2 cellular contexts compared by ENCODE assay signal in the genomic region with DNA sequence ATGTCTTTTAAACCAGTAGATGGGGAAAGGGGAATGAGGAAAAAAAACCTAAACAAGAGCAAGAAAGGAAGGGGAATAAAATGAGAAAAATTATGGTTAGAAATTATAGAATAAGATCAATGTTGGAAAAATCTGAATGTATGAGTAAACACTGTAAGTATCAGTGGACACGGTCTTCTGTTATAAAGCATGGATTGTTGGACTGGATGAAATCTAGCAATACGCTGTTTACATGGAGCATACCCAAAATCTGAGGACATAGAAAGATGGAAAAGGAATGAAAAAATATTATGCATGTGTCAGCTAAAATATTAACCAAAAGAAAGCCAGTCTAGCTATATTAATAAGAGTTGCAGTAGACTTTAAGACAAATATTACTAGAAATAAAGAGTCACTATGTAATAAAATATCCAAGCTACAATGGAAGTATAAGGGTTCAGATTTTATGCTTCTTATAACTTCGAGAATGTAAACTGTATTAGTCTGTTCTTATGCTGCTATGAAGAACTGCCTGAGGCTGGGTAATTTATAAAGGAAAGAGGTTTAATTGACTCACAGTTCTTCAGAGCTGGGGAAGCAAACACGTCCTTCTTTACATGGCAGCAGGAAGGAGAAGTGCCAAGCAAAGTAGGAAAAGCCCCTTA.
A peak's percentile ranks its signal among the peaks of the same experiment; 100 is the strongest.
TF ChIP-seq lines count a peak whose summit lies in the region.

No MANE protein-coding gene starts in this region.

TF ChIP-seq in HepG2, 621 proteins besides CTCF, POLR2A, EP300 and RAD21:
- TF ChIP-seq GATAD1 (CRISPR knock-in tag; IDR thresholded peaks at IDR 0.05) (no peak), MAFF (IDR thresholded peaks at IDR 0.05; ENCODE audit: low read depth, low read length) (peak; percentile 82), MAFK (conservative IDR thresholded peaks at IDR 0.05 in 1 of 2, IDR thresholded peaks at IDR 0.05 in 1 of 2; ENCODE audit: low read length in 2 of 2) (peak; percentile 83 to 94), ZFP36 (IDR thresholded peaks at IDR 0.05; ENCODE audit: borderline replicate concordance, low read depth, low read length, partially characterized antibody) (no peak)

TF ChIP-seq in K562, 482 proteins besides CTCF, POLR2A, EP300 and RAD21:
- no peak for TF ChIP-seq HCFC1 (IDR thresholded peaks at IDR 0.05; ENCODE audit: low read depth, low read length)
- no peak for TF ChIP-seq CBFA2T3 (IDR thresholded peaks at IDR 0.05)
- TF ChIP-seq, protein P1, sequence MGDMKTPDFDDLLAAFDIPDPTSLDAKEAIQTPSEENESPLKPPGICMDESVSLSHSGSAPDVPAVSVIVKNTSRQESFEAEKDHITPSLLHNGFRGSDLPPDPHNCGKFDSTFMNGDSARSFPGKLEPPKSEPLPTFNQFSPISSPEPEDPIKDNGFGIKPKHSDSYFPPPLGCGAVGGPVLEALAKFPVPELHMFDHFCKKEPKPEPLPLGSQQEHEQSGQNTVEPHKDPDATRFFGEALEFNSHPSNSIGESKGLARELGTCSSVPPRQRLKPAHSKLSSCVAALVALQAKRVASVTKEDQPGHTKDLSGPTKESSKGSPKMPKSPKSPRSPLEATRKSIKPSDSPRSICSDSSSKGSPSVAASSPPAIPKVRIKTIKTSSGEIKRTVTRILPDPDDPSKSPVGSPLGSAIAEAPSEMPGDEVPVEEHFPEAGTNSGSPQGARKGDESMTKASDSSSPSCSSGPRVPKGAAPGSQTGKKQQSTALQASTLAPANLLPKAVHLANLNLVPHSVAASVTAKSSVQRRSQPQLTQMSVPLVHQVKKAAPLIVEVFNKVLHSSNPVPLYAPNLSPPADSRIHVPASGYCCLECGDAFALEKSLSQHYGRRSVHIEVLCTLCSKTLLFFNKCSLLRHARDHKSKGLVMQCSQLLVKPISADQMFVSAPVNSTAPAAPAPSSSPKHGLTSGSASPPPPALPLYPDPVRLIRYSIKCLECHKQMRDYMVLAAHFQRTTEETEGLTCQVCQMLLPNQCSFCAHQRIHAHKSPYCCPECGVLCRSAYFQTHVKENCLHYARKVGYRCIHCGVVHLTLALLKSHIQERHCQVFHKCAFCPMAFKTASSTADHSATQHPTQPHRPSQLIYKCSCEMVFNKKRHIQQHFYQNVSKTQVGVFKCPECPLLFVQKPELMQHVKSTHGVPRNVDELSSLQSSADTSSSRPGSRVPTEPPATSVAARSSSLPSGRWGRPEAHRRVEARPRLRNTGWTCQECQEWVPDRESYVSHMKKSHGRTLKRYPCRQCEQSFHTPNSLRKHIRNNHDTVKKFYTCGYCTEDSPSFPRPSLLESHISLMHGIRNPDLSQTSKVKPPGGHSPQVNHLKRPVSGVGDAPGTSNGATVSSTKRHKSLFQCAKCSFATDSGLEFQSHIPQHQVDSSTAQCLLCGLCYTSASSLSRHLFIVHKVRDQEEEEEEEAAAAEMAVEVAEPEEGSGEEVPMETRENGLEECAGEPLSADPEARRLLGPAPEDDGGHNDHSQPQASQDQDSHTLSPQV (IDR thresholded peaks at IDR 0.05), result no peak
- no peak for TF ChIP-seq ZZZ3 (IDR thresholded peaks at IDR 0.05)
- TF ChIP-seq ZBTB1 (CRISPR knock-in tag; IDR thresholded peaks at IDR 0.05; ENCODE audit: borderline replicate concordance, low read depth), result no peak
- TF ChIP-seq ATF1 (CRISPR knock-in tag; IDR thresholded peaks at IDR 0.05), result no peak
- TF ChIP-seq ATF1 (tag; IDR thresholded peaks at IDR 0.05), result no peak
- TF ChIP-seq RBM34 (IDR thresholded peaks at IDR 0.05; ENCODE audit: borderline replicate concordance, insufficient read depth, low read length), result no peak
- TF ChIP-seq NR1H2 (CRISPR knock-in tag; IDR thresholded peaks at IDR 0.05), result no peak
- peak; percentile 68 for TF ChIP-seq MAFK (IDR thresholded peaks at IDR 0.05; ENCODE audit: low read length)
- no peak for TF ChIP-seq RBM22 (IDR thresholded peaks at IDR 0.05; ENCODE audit: low read depth, low read length, poor library complexity, severe bottlenecking)
- no peak for TF ChIP-seq ELF2 (CRISPR knock-in tag; IDR thresholded peaks at IDR 0.05)
- no peak for TF ChIP-seq XRCC3 (IDR thresholded peaks at IDR 0.05)
- no peak for TF ChIP-seq GABPA (tag; conservative IDR thresholded peaks at IDR 0.05; ENCODE audit: low read depth)
- TF ChIP-seq PHTF2 (CRISPR knock-in tag; IDR thresholded peaks at IDR 0.05), result no peak
- TF ChIP-seq C11orf30 (IDR thresholded peaks at IDR 0.05; ENCODE audit: low read depth), result peak; percentile 63; the same call in 1 of the 2 replicates
- TF ChIP-seq POLR2B (IDR thresholded peaks at IDR 0.05; ENCODE audit: low read depth, partially characterized antibody), result no peak
- TF ChIP-seq ZKSCAN1 (IDR thresholded peaks at IDR 0.05; ENCODE audit: low read depth, low read length), result no peak
- no peak for TF ChIP-seq MTA1 (IDR thresholded peaks at IDR 0.05; ENCODE audit: borderline replicate concordance)
- no peak for TF ChIP-seq ARNT (IDR thresholded peaks at IDR 0.05)
- TF ChIP-seq, protein P2, sequence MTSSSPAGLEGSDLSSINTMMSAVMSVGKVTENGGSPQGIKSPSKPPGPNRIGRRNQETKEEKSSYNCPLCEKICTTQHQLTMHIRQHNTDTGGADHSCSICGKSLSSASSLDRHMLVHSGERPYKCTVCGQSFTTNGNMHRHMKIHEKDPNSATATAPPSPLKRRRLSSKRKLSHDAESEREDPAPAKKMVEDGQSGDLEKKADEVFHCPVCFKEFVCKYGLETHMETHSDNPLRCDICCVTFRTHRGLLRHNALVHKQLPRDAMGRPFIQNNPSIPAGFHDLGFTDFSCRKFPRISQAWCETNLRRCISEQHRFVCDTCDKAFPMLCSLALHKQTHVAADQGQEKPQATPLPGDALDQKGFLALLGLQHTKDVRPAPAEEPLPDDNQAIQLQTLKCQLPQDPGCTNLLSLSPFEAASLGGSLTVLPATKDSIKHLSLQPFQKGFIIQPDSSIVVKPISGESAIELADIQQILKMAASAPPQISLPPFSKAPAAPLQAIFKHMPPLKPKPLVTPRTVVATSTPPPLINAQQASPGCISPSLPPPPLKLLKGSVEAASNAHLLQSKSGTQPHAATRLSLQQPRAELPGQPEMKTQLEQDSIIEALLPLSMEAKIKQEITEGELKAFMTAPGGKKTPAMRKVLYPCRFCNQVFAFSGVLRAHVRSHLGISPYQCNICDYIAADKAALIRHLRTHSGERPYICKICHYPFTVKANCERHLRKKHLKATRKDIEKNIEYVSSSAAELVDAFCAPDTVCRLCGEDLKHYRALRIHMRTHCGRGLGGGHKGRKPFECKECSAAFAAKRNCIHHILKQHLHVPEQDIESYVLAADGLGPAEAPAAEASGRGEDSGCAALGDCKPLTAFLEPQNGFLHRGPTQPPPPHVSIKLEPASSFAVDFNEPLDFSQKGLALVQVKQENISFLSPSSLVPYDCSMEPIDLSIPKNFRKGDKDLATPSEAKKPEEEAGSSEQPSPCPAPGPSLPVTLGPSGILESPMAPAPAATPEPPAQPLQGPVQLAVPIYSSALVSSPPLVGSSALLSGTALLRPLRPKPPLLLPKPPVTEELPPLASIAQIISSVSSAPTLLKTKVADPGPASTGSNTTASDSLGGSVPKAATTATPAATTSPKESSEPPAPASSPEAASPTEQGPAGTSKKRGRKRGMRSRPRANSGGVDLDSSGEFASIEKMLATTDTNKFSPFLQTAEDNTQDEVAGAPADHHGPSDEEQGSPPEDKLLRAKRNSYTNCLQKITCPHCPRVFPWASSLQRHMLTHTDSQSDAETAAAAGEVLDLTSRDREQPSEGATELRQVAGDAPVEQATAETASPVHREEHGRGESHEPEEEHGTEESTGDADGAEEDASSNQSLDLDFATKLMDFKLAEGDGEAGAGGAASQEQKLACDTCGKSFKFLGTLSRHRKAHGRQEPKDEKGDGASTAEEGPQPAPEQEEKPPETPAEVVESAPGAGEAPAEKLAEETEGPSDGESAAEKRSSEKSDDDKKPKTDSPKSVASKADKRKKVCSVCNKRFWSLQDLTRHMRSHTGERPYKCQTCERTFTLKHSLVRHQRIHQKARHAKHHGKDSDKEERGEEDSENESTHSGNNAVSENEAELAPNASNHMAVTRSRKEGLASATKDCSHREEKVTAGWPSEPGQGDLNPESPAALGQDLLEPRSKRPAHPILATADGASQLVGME (CRISPR knock-in tag; IDR thresholded peaks at IDR 0.05), result no peak
- TF ChIP-seq, protein P3, sequence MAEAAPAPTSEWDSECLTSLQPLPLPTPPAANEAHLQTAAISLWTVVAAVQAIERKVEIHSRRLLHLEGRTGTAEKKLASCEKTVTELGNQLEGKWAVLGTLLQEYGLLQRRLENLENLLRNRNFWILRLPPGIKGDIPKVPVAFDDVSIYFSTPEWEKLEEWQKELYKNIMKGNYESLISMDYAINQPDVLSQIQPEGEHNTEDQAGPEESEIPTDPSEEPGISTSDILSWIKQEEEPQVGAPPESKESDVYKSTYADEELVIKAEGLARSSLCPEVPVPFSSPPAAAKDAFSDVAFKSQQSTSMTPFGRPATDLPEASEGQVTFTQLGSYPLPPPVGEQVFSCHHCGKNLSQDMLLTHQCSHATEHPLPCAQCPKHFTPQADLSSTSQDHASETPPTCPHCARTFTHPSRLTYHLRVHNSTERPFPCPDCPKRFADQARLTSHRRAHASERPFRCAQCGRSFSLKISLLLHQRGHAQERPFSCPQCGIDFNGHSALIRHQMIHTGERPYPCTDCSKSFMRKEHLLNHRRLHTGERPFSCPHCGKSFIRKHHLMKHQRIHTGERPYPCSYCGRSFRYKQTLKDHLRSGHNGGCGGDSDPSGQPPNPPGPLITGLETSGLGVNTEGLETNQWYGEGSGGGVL (CRISPR knock-in tag; IDR thresholded peaks at IDR 0.05), result no peak
- peak; percentile 84 for TF ChIP-seq ZNF316 (IDR thresholded peaks at IDR 0.05)
- TF ChIP-seq GABPB1 (CRISPR knock-in tag; IDR thresholded peaks at IDR 0.05), result no peak
- TF ChIP-seq, protein P4, sequence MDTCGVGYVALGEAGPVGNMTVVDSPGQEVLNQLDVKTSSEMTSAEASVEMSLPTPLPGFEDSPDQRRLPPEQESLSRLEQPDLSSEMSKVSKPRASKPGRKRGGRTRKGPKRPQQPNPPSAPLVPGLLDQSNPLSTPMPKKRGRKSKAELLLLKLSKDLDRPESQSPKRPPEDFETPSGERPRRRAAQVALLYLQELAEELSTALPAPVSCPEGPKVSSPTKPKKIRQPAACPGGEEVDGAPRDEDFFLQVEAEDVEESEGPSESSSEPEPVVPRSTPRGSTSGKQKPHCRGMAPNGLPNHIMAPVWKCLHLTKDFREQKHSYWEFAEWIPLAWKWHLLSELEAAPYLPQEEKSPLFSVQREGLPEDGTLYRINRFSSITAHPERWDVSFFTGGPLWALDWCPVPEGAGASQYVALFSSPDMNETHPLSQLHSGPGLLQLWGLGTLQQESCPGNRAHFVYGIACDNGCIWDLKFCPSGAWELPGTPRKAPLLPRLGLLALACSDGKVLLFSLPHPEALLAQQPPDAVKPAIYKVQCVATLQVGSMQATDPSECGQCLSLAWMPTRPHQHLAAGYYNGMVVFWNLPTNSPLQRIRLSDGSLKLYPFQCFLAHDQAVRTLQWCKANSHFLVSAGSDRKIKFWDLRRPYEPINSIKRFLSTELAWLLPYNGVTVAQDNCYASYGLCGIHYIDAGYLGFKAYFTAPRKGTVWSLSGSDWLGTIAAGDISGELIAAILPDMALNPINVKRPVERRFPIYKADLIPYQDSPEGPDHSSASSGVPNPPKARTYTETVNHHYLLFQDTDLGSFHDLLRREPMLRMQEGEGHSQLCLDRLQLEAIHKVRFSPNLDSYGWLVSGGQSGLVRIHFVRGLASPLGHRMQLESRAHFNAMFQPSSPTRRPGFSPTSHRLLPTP (IDR thresholded peaks at IDR 0.05; ENCODE audit: borderline replicate concordance, extremely low read depth, insufficient read length), result no peak
- no peak for TF ChIP-seq ZNF586 (CRISPR knock-in tag; conservative IDR thresholded peaks at IDR 0.05)
- TF ChIP-seq, protein P5, sequence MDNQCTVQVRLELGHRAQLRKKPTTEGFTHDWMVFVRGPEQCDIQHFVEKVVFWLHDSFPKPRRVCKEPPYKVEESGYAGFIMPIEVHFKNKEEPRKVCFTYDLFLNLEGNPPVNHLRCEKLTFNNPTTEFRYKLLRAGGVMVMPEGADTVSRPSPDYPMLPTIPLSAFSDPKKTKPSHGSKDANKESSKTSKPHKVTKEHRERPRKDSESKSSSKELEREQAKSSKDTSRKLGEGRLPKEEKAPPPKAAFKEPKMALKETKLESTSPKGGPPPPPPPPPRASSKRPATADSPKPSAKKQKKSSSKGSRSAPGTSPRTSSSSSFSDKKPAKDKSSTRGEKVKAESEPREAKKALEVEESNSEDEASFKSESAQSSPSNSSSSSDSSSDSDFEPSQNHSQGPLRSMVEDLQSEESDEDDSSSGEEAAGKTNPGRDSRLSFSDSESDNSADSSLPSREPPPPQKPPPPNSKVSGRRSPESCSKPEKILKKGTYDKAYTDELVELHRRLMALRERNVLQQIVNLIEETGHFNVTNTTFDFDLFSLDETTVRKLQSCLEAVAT (IDR thresholded peaks at IDR 0.05), result no peak
- no peak for TF ChIP-seq MBD2 (IDR thresholded peaks at IDR 0.05; ENCODE audit: borderline replicate concordance, low read depth)
- TF ChIP-seq TAF15 (IDR thresholded peaks at IDR 0.05; ENCODE audit: low read depth, low read length), result no peak
- no peak for TF ChIP-seq MEIS2 (IDR thresholded peaks at IDR 0.05; ENCODE audit: partially characterized antibody)
- TF ChIP-seq, protein P6, sequence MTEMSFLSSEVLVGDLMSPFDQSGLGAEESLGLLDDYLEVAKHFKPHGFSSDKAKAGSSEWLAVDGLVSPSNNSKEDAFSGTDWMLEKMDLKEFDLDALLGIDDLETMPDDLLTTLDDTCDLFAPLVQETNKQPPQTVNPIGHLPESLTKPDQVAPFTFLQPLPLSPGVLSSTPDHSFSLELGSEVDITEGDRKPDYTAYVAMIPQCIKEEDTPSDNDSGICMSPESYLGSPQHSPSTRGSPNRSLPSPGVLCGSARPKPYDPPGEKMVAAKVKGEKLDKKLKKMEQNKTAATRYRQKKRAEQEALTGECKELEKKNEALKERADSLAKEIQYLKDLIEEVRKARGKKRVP (CRISPR knock-in tag; IDR thresholded peaks at IDR 0.05), result no peak
- no peak for TF ChIP-seq CREM (IDR thresholded peaks at IDR 0.05; ENCODE audit: low read depth)
- TF ChIP-seq CBX5 (IDR thresholded peaks at IDR 0.05; ENCODE audit: borderline replicate concordance, low read depth), result no peak
- TF ChIP-seq MAFF (IDR thresholded peaks at IDR 0.05; ENCODE audit: low read length), result peak; percentile 43; the same call in 1 of the 2 replicates
- TF ChIP-seq HMG20B (CRISPR knock-in tag; IDR thresholded peaks at IDR 0.05), result no peak
- 0 out of 2 replicates have a peak, but pooled peaks have one; percentile 23 for TF ChIP-seq MAFG (tag; conservative IDR thresholded peaks at IDR 0.05)
- TF ChIP-seq RBFOX2 (IDR thresholded peaks at IDR 0.05; ENCODE audit: low read depth, low read length), result no peak
- no peak for TF ChIP-seq CEBPB (tag; IDR thresholded peaks at IDR 0.05)
- no peak for TF ChIP-seq ZNF717 (CRISPR knock-in tag; IDR thresholded peaks at IDR 0.05)
